Comparison of ENCODE assay signal across 1 cellular context in genomic region chr17:15447928-15448579, GRCh38.
A peak's percentile ranks its signal among the peaks of the same experiment; 100 is the strongest.
TF ChIP-seq lines count a peak whose summit lies in the region.

No MANE protein-coding gene starts in this region.

TF ChIP-seq in endothelial cell of umbilical vein, 7 proteins besides CTCF, POLR2A, EP300 and RAD21:
- TF ChIP-seq JUN (IDR thresholded peaks at IDR 0.05; ENCODE audit: borderline replicate concordance, insufficient read depth, insufficient read length, low read depth), result peak; percentile 4
- TF ChIP-seq FOS (IDR thresholded peaks at IDR 0.05; ENCODE audit: borderline replicate concordance, insufficient read depth, low read length), result no peak
- no peak for TF ChIP-seq EZH2 (IDR thresholded peaks at IDR 0.05; ENCODE audit: borderline replicate concordance, low read depth, low read length, severe bottlenecking)
